1 cellular context compared by ENCODE assay signal in the genomic region with DNA sequence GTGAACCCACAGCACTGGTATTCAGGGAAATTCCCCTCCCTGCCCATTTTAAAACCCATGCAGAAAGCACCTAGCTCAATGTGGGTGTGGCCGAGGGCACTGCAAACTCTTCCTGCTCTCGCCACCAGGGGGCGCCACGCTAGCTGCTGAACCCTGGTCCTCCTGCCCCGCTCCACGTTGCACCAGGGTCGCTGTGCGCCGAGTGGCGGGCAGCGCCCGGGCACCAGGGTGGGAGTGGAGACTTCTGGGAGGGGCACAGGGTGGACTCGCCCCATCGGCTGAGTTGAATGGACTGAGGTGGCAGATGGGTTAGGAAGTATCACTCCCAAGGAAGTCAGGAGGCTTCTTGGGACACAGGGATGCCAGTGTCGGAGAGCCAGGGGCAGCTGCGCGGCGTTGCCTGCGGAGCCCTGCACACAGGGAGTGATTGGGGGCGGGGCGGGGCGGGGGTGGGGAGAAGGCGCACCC.
TF ChIP-seq lines count a peak whose summit lies in the region.

No MANE protein-coding gene starts in this region.

TF ChIP-seq in A549, 52 proteins besides CTCF, POLR2A, EP300 and RAD21 (continued from another document):
- peak; percentile 71 for TF ChIP-seq SMC3 (IDR thresholded peaks at IDR 0.05)
